10 cellular contexts compared by ENCODE assay signal in genomic region chr17:59558953-59559352, GRCh38. TPM values are rescaled to one million over a fixed set of nuclear protein-coding genes. Genes with fewer than 3 reads are reported as not detected.
DNase-seq lines count a peak whose midpoint lies in the region; ATAC-seq, FAIRE-seq and TF ChIP-seq lines count a peak whose summit lies in the region.
"Had no signal": no experiment of that assay in that cellular context is flagged by ENCODE, and none has a peak within 500 bp of the region (broad histone marks: within the 10 kb centered on the region; RNA-seq: fewer than 3 reads in every experiment).

No MANE protein-coding gene starts in this region.

- no peaks in the 10 kb centered on the region for H3K36me3 Mint-ChIP-seq in neural crest cell (ENCODE audit: low read depth)

- ATAC-seq in body of pancreas (no peak), HG02588 (IDR thresholded peaks at IDR 0.05; ENCODE audit: unreplicated experiment) (no peak)

- H3K27me3 Mint-ChIP-seq in neural crest cell (ENCODE audit: low read depth): peaks cover 23% of the 10 kb centered on the region

- CTCF ChIA-PET in HEK293T (lab: Yijun Ruan, JAX): interaction anchor here (1.1 kb wide), 1 partner anchor 117 kb away, joined by 3 read pairs; no protein-coding TSS in a partner anchor

- TF ChIP-seq CTCF in D721Med (IDR thresholded peaks at IDR 0.05; ENCODE audit: insufficient read depth, missing control alignments): peak; percentile 50
- peak; percentile 43 for TF ChIP-seq CTCF in LNCaP clone FGC (IDR thresholded peaks at IDR 0.05; ENCODE audit: control insufficient read depth, extremely low read depth, insufficient read depth)
- peak; percentile 45 for TF ChIP-seq CTCF in neural crest cell (conservative IDR thresholded peaks at IDR 0.05)
- TF ChIP-seq CTCF in body of pancreas (IDR thresholded peaks at IDR 0.05): peak in 2 of 7 experiments; percentile 14 to 15

- H3K4me3 Mint-ChIP-seq in neural crest cell: no peak overlapping the region

- no peaks in the 10 kb centered on the region for H3K4me1 ChIP-seq in body of pancreas

- DNase-seq in D721Med (ENCODE audit: insufficient read length, low spot score) (no peak), LNCaP clone FGC (ENCODE audit: low read depth) (no peak), cerebellum (ENCODE audit: low spot score) (peak; percentile 13), neural crest cell (ENCODE audit: low read depth, low spot score) (no peak), body of pancreas (no peak), HEK293T (ENCODE audit: extremely low spot score) (no peak)
- DNase-seq in stimulated activated CD4-positive, alpha-beta T cell treated with anti-CD3 and anti-CD28 coated beads, Interleukin-1b, Interleukin-23, amount 100 ng/mL, for 48 hours: no peak
- DNase-seq: posterior cingulate gyrus, SHP77 treated with DMSO at 0.1 percent for 48 hours had no signal

- H3K9me3 Mint-ChIP-seq in neural crest cell: peaks cover 2% of the 10 kb centered on the region

- no peak for TF ChIP-seq POLR2A in body of pancreas (IDR thresholded peaks at IDR 0.05)

- H3K4me1 Mint-ChIP-seq in neural crest cell: no peaks in the 10 kb centered on the region

- no peaks in the 10 kb centered on the region for H3K36me3 ChIP-seq in body of pancreas (replicated peaks in 1 of 2; ENCODE audit: insufficient read depth in 1 of 2, low read depth in 2 of 2)

- H3K27ac ChIP-seq in body of pancreas: no peak overlapping the region

- no peak for FAIRE-seq in D721Med (lab: Jason Lieb, UNC)

- H3K4me3 ChIP-seq in LNCaP clone FGC (ENCODE audit: low read depth, low read length) (no peak overlapping the region), body of pancreas (no peak overlapping the region)

- intact Hi-C loops in body of pancreas (cut with DNase I): no loop called here

- POLR2A ChIA-PET in HEK293T (lab: Yijun Ruan, JAX): no interaction called here

- H3K9me3 ChIP-seq in body of pancreas: no peaks in the 10 kb centered on the region

- no peak overlapping the region for H3K27ac Mint-ChIP-seq in neural crest cell (ENCODE audit: unreplicated experiment)

- H3K27me3 ChIP-seq in body of pancreas: no peaks in the 10 kb centered on the region

TF ChIP-seq in HEK293T, 16 proteins besides CTCF, POLR2A, EP300 and RAD21:
- no peak for TF ChIP-seq ARNT (IDR thresholded peaks at IDR 0.05)
- TF ChIP-seq ELF4 (IDR thresholded peaks at IDR 0.05): no peak
- TF ChIP-seq FOXA1 (IDR thresholded peaks at IDR 0.05): no peak
- no peak for TF ChIP-seq FOXK2 (IDR thresholded peaks at IDR 0.05)
- no peak for TF ChIP-seq L3MBTL2 (conservative IDR thresholded peaks at IDR 0.05)
- TF ChIP-seq FOXM1 (IDR thresholded peaks at IDR 0.05; ENCODE audit: borderline replicate concordance): no peak

RNA-seq across cellular contexts. Expression of gene DHX40, which starts 6.5 kb away (rescaled TPM):
- 63.4 TPM for total RNA-seq in cerebellum
- total RNA-seq in neural crest cell: 52.2 and 54.0 TPM in 2 replicates
- 10 to 100 TPM; 18.7 to 26.0 TPM for total RNA-seq in body of pancreas
